Comparison of ENCODE assay signal across 36 cellular contexts in genomic region chr10:2660300-2660699, GRCh38.
"Had no signal": no experiment of that assay in that cellular context is flagged by ENCODE, and none has a peak within 500 bp of the region (broad histone marks: within the 10 kb centered on the region; RNA-seq: fewer than 3 reads in every experiment).

No MANE protein-coding gene starts in this region.

- H3K9me3 ChIP-seq: Peyer's patch, SJSA1 had no signal

- DNase-seq: activated CD4-positive, alpha-beta memory T cell treated with anti-CD3 and anti-CD28 coated beads, Interleukin-2, amount 10 ng/mL, durations not matched to agents 7 days and 5 days; activated CD4-positive, alpha-beta T cell treated with anti-CD3 and anti-CD28 coated beads for 1 hour; activated CD4-positive, alpha-beta T cell treated with anti-CD3 and anti-CD28 coated beads for 48 hours; activated CD4-positive, CD25-positive, alpha-beta regulatory T cell; activated CD8-positive, alpha-beta memory T cell treated with anti-CD3 and anti-CD28 coated beads for 24 hours; activated CD8-positive, alpha-beta memory T cell treated with anti-CD3 and anti-CD28 coated beads, Interleukin-2, amount 10 ng/mL, durations not matched to agents 7 days and 5 days; activated CD8-positive, alpha-beta memory T cell treated with anti-CD3 and anti-CD28 coated beads, Interleukin-2, amount 50 U/mL, for 48 hours; activated effector memory CD4-positive, alpha-beta T cell treated with Interleukin-2 at 50 U/mL for 16 hours; activated naive CD4-positive, alpha-beta T cell treated with anti-CD3 and anti-CD28 coated beads, Interleukin-2, amount 10 ng/mL, durations not matched to agents 7 days and 5 days; activated naive CD8-positive, alpha-beta T cell treated with anti-CD3 and anti-CD28 coated beads, Interleukin-2, amount 50 U/mL, for 24 hours; activated T-cell treated with anti-CD3 and anti-CD28 coated beads, Interleukin-2, amount 50 U/mL, for 48 hours; anterior cingulate cortex; caudate nucleus; cerebellar nuclear complex; Karpas-422; NCI-H1105; NCI-H1436; NCI-H1694; NCI-H1930; NCI-H2081 treated with DMSO at 0.1 percent for 48 hours; NCI-H345; NCI-H524 treated with DMSO at 0.1 percent for 48 hours; NCI-H82; NK-92 treated with Interleukin-12 subunit alpha and Interleukin-12 subunit beta, amount 100 ng/mL, for 24 hours; PC-3; Peyer's patch; RPMI8226; SHP77 treated with DMSO at 0.1 percent for 48 hours; T-cell; T-helper 17 cell; T-helper 9 cell had no signal

- ATAC-seq: activated CD8-positive, alpha-beta memory T cell treated with anti-CD3 and anti-CD28 coated beads, Interleukin-2, amount 10 ng/mL, durations not matched to agents 7 days and 5 days; activated naive CD8-positive, alpha-beta T cell treated with anti-CD3 and anti-CD28 coated beads, Interleukin-2, amount 50 U/mL, for 24 hours; PC-3; SK-N-SH treated with all-trans-retinoic acid at 6 μM for 48 hours; T-cell; T-helper 17 cell had no signal

- H3K27ac ChIP-seq: Peyer's patch, SJSA1, VCaP had no signal

- H3K4me3 ChIP-seq: Peyer's patch, SJSA1 had no signal

- H3K4me1 ChIP-seq: Peyer's patch, SJSA1 had no signal

- H3K36me3 ChIP-seq: Peyer's patch, SJSA1 had no signal

- FAIRE-seq: bronchial epithelial cell, colon had no signal

- H3K27me3 ChIP-seq: Peyer's patch had no signal
